25 cellular contexts compared by ENCODE assay signal in the genomic region with DNA sequence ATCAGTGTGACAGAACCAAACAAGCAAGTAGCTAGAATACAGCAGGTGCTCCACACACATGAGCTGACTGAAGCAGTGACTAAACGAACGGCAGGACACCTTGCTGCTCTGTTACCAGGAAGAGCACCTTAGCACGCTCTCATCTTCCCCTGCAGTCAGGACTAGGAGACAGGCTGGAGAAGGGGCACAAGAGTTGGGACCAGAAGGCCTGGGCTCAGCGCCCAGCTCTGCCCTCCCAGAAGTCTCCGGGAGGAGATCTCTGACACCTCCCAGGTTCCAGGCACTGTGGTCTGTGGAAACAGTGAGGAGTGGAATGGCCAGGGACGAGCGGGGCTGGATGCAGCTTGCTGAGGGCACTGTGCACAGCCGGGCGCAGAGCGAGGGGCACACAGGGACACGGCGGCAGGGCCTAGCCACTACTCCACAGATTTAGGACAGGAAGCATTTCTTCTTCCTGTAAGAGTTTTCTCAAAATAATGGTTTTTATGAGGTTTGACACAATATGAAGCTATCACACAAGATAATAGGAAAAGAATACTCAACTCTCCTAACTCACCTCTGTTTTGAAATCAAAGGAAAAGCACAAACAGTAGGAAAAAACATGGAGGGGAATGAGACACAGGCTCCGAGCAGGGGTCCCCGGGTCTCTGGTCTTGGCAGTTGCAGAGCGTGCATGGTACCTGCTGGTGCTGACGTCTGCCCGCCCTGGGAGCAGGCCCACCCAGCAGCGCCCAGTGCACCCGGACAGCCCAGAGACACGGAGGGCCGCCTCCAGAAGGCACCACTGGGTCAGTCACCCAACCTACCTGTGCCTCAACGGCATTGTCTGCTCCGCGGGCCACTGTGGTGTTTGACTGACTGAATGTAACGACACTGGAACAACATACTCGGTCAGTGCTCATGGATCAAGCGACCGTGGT.
"Had no signal": no experiment of that assay in that cellular context is flagged by ENCODE, and none has a peak within 500 bp of the region (broad histone marks: within the 10 kb centered on the region; RNA-seq: fewer than 3 reads in every experiment).

No MANE protein-coding gene starts in this region.

- H3K4me1 Mint-ChIP-seq: activated CD4-positive, alpha-beta T cell treated with anti-CD3 and anti-CD28 coated beads, Interleukin-2, amount 10 ng/mL, durations not matched to agents 7 days and 5 days; activated T-helper 17 cell treated with anti-CD3 and anti-CD28 coated beads, Interleukin-2, amount 50 U/mL, for 72 hours; brain had no signal

- DNase-seq: activated CD4-positive, alpha-beta memory T cell treated with anti-CD3 and anti-CD28 coated beads for 36 hours; activated CD4-positive, alpha-beta T cell treated with anti-CD3 and anti-CD28 coated beads, Interleukin-2, amount 10 ng/mL, durations not matched to agents 7 days and 5 days; activated CD4-positive, CD25-positive, alpha-beta regulatory T cell; activated CD8-positive, alpha-beta memory T cell treated with anti-CD3 and anti-CD28 coated beads for 24 hours; activated gamma-delta T cell; activated naive CD4-positive, alpha-beta T cell treated with anti-CD3 and anti-CD28 coated beads for 36 hours; activated T-cell treated with anti-CD3 and anti-CD28 coated beads, Interleukin-2, amount 50 U/mL, for 4 hours; amygdala; NCI-H1092; NCI-H1417; NCI-H1930; NCI-H2171; NCI-H2227 treated with DMSO at 0.1 percent for 48 hours; NCI-H446 treated with DMSO at 0.1 percent for 48 hours; NCI-H524 treated with DMSO at 0.1 percent for 48 hours; NCI-H748 treated with DMSO at 0.1 percent for 48 hours; NK-92 treated with Interleukin-12 subunit alpha and Interleukin-12 subunit beta, amount 100 ng/mL, for 24 hours; Peyer's patch; SHP77; T-helper 2 cell had no signal

- H3K4me1 ChIP-seq: Peyer's patch had no signal

- H3K9me3 Mint-ChIP-seq: activated CD4-positive, alpha-beta memory T cell treated with anti-CD3 and anti-CD28 coated beads for 36 hours; activated CD4-positive, alpha-beta T cell treated with anti-CD3 and anti-CD28 coated beads, Interleukin-2, amount 10 ng/mL, durations not matched to agents 7 days and 5 days; activated naive CD4-positive, alpha-beta T cell treated with anti-CD3 and anti-CD28 coated beads for 36 hours; activated T-cell treated with anti-CD3 and anti-CD28 coated beads, Interleukin-2, amount 50 U/mL, for 4 hours; activated T-helper 17 cell treated with anti-CD3 and anti-CD28 coated beads, Interleukin-2, amount 50 U/mL, for 72 hours; brain had no signal

- H3K4me2 ChIP-seq: KMS-11 had no signal

- H3K4me3 Mint-ChIP-seq: activated CD4-positive, alpha-beta memory T cell treated with anti-CD3 and anti-CD28 coated beads for 36 hours; activated CD4-positive, alpha-beta T cell treated with anti-CD3 and anti-CD28 coated beads, Interleukin-2, amount 10 ng/mL, durations not matched to agents 7 days and 5 days; activated naive CD4-positive, alpha-beta T cell treated with anti-CD3 and anti-CD28 coated beads for 36 hours; activated naive CD8-positive, alpha-beta T cell; activated T-cell treated with anti-CD3 and anti-CD28 coated beads, Interleukin-2, amount 50 U/mL, for 4 hours; activated T-helper 17 cell treated with anti-CD3 and anti-CD28 coated beads, Interleukin-2, amount 50 U/mL, for 72 hours; brain had no signal

- H3K27me3 Mint-ChIP-seq: activated CD4-positive, alpha-beta memory T cell treated with anti-CD3 and anti-CD28 coated beads for 36 hours; activated CD4-positive, alpha-beta T cell treated with anti-CD3 and anti-CD28 coated beads, Interleukin-2, amount 10 ng/mL, durations not matched to agents 7 days and 5 days; activated naive CD8-positive, alpha-beta T cell; activated T-helper 17 cell treated with anti-CD3 and anti-CD28 coated beads, Interleukin-2, amount 50 U/mL, for 72 hours; brain had no signal

- H3K27me3 ChIP-seq: Peyer's patch had no signal

- ATAC-seq: activated T-cell treated with anti-CD3 and anti-CD28 coated beads, Interleukin-2, amount 50 U/mL, for 4 hours; activated T-helper 17 cell treated with anti-CD3 and anti-CD28 coated beads, Interleukin-2, amount 50 U/mL, for 72 hours had no signal

- H3K4me3 ChIP-seq: Peyer's patch had no signal

- H3K27ac ChIP-seq: KMS-11, Peyer's patch, RWPE1 had no signal

- H3K27ac Mint-ChIP-seq: activated CD4-positive, alpha-beta memory T cell treated with anti-CD3 and anti-CD28 coated beads for 36 hours; activated CD4-positive, alpha-beta T cell treated with anti-CD3 and anti-CD28 coated beads, Interleukin-2, amount 10 ng/mL, durations not matched to agents 7 days and 5 days; activated naive CD4-positive, alpha-beta T cell treated with anti-CD3 and anti-CD28 coated beads for 36 hours; activated naive CD8-positive, alpha-beta T cell; activated T-helper 17 cell treated with anti-CD3 and anti-CD28 coated beads, Interleukin-2, amount 50 U/mL, for 72 hours had no signal
